ENCODE assay signal across 11 cellular contexts in the genomic region with DNA sequence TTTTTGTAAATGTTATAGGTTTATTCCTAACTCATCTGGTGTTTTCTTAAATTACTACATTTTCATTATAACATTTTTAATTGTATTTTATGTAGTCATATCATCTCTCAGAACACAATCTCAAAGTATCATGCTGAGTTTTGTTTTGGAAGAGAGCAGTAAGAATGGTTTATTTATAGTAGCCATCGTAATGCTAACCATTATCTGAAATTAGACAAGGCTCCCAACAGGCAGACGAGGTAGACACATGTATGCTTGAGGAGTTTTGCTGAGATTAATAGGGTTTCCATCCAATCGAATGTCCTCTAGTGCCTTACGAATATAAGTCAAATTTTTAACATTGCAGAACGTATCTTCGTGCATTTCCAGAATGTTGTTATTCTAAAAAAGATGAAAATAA. TPM values are rescaled to one million over a fixed set of nuclear protein-coding genes. Genes with fewer than 3 reads are reported as not detected.
"Had no signal": no experiment of that assay in that cellular context is flagged by ENCODE, and none has a peak within 500 bp of the region (broad histone marks: within the 10 kb centered on the region; RNA-seq: fewer than 3 reads in every experiment).

No MANE protein-coding gene starts in this region.

- DNase-seq: GM23248, GOT3, H7, HFFc6 had no signal

- H3K36me3 ChIP-seq: HAP-1 had no signal

- H3K27ac ChIP-seq: GM23248, HL-60 had no signal

- H3K9me3 ChIP-seq: HAP-1 had no signal

- H3K4me3 ChIP-seq: GM23248, HAP-1 had no signal

- H3K4me1 ChIP-seq: HAP-1 had no signal

- H2AFZ ChIP-seq: GM23248 had no signal

- ATAC-seq: HCT116, HepG2 had no signal

- H3K9ac ChIP-seq: GM23248 had no signal

RNA-seq across cellular contexts. Expression of a gene that starts 9.0 kb away (rescaled TPM):
- total RNA-seq: GM23248, H4, H7, HepG2, HFFc6, HT1080 had no signal
- polyA plus RNA-seq: GM23248, HepG2, IgD-negative memory B cell had no signal

RNA-seq across cellular contexts. Expression of a gene that starts 40.8 kb away (rescaled TPM):
- total RNA-seq: GM23248, H7, HepG2, HFFc6, HT1080 had no signal
- polyA plus RNA-seq: GM23248, HepG2, IgD-negative memory B cell had no signal
